In genomic region chr11:71787824-71788454, GRCh38 we compare ENCODE assay signal across 10 cellular contexts. TPM values are rescaled to one million over a fixed set of nuclear protein-coding genes. Genes with fewer than 3 reads are reported as not detected.
DNase-seq lines count a peak whose midpoint lies in the region; ATAC-seq, FAIRE-seq and TF ChIP-seq lines count a peak whose summit lies in the region.
"Not testable (repeated sequence)": the region's sequence is repeated elsewhere in the genome, so short reads cannot be mapped to it uniquely, and the experiment has no call there.
"Had no signal": no experiment of that assay in that cellular context is flagged by ENCODE, and none has a peak within 500 bp of the region (broad histone marks: within the 10 kb centered on the region; RNA-seq: fewer than 3 reads in every experiment).

No MANE protein-coding gene starts in this region.

- 1% methylated on average over 13 of the region's 19 CpGs for WGBS in prostate gland

- H3K9ac ChIP-seq in SK-N-MC (ENCODE audit: insufficient read length) (peak overlapping the region; percentile 86), keratinocyte (ENCODE audit: control insufficient read depth, extremely low read depth, insufficient read depth, low read length) (peak overlapping the region; percentile 94)

- not testable (repeated sequence) for H3K4me1 ChIP-seq in keratinocyte (ENCODE audit: control insufficient read depth, extremely low read depth, insufficient read depth, low read length); prostate gland (replicated peaks)

- H3K4me3 ChIP-seq in NB4 (ENCODE audit: low read depth, low read length) (peak overlapping the region; percentile 63), SK-N-MC (peak overlapping the region; percentile 84), keratinocyte (ENCODE audit: control insufficient read depth in 2 of 3, extremely low read depth in 1 of 3, insufficient read depth in 2 of 3, low read depth in 1 of 3, low read length in 3 of 3) (peak overlapping the region; percentile 76 to 83 (median 80)), prostate gland (peak overlapping the region; percentile 38 to 62)

- not testable (repeated sequence) for H3K27ac ChIP-seq in SK-N-MC
- peak overlapping the region; percentile 94 for H3K27ac ChIP-seq in keratinocyte (ENCODE audit: control insufficient read depth, insufficient read depth, low read length)
- peak overlapping the region in 1 of 2 donors; percentile 92 for H3K27ac ChIP-seq in prostate gland

- TF ChIP-seq POLR2A in NB4 (IDR thresholded peaks at IDR 0.05; ENCODE audit: extremely low read depth, insufficient read length); prostate gland (IDR thresholded peaks at IDR 0.05): not testable (repeated sequence)

- H3K9me1 ChIP-seq in keratinocyte (ENCODE audit: control insufficient read depth, extremely low read depth, insufficient read depth, low read length) = not testable (repeated sequence)

- peak overlapping the region; percentile 67 for H3K4me2 ChIP-seq in keratinocyte (ENCODE audit: control insufficient read depth, extremely low read depth, insufficient read depth, low read depth, low read length)

- H2AFZ ChIP-seq in keratinocyte (ENCODE audit: control insufficient read depth, low read length) = peak overlapping the region; percentile 61

- H3K79me2 ChIP-seq in keratinocyte (ENCODE audit: control insufficient read depth, insufficient read depth, low read length) = not testable (repeated sequence)

- not testable (repeated sequence) for H3K36me3 ChIP-seq in SK-N-MC (ENCODE audit: insufficient read depth, low read length); keratinocyte (ENCODE audit: control insufficient read depth in 2 of 2, extremely low read depth in 1 of 2, insufficient read depth in 2 of 2, low read length in 2 of 2); prostate gland

- not testable (repeated sequence) for H3K27me3 Mint-ChIP-seq in effector memory CD8-positive, alpha-beta T cell; type B pancreatic cell

- peak overlapping the region; percentile 91 to 92 for H3K4me3 Mint-ChIP-seq in effector memory CD8-positive, alpha-beta T cell
- H3K4me3 Mint-ChIP-seq in type B pancreatic cell = peak overlapping the region; percentile 99

- not testable (repeated sequence) for TF ChIP-seq CTCF in NB4 (IDR thresholded peaks at IDR 0.05; ENCODE audit: low read depth, low read length); keratinocyte (optimal IDR thresholded peaks at IDR 0.05 in 1 of 3, IDR thresholded peaks at IDR 0.05 in 1 of 3, conservative IDR thresholded peaks at IDR 0.05 in 1 of 3; ENCODE audit: extremely low read depth in 1 of 3, insufficient read depth in 2 of 3, low read length in 3 of 3); prostate gland (IDR thresholded peaks at IDR 0.05); type B pancreatic cell (conservative IDR thresholded peaks at IDR 0.05)

- intact Hi-C loops in prostate gland (cut with DNase I) = not testable (repeated sequence)

- H3K27ac Mint-ChIP-seq in effector memory CD8-positive, alpha-beta T cell = peak overlapping the region; percentile 91 to 94
- H3K27ac Mint-ChIP-seq in type B pancreatic cell = peak overlapping the region; percentile 92

- DNase-seq in EL (peak; percentile 79), NB4 (ENCODE audit: low read depth) (peak; percentile 63), type B pancreatic cell (ENCODE audit: extremely low spot score, unreplicated experiment) (peak; percentile 63)
- not testable (repeated sequence) for DNase-seq in SK-N-MC (ENCODE audit: low read depth, low spot score); keratinocyte (ENCODE audit: low read depth, low spot score); prostate gland (ENCODE audit: low spot score)
- peak; percentile 9 for DNase-seq in activated gamma-delta T cell treated with anti-CD3 and anti-CD28 coated beads, Interleukin-2, amount 50 U/mL, for 16 hours (ENCODE audit: low read depth)
- peak; percentile 15 to 32 (median 21) for DNase-seq in effector memory CD8-positive, alpha-beta T cell

- dilution Hi-C loops in keratinocyte (cut with MboI; ENCODE audit: extremely low pct_ligation_motif_present, low sequenced_read_pairs) = not testable (repeated sequence)

- not testable (repeated sequence) for H3K27me3 ChIP-seq in keratinocyte (ENCODE audit: control insufficient read depth, extremely low read depth, insufficient read depth, low read length); prostate gland (replicated peaks; ENCODE audit: insufficient read depth)

- H3K9me3 Mint-ChIP-seq in effector memory CD8-positive, alpha-beta T cell; type B pancreatic cell: not testable (repeated sequence)

- not testable (repeated sequence) for FAIRE-seq in keratinocyte (lab: Jason Lieb, UNC)

- H3K9me3 ChIP-seq in SK-N-MC (ENCODE audit: low read depth, low read length); keratinocyte (ENCODE audit: control insufficient read depth, low read depth, low read length); prostate gland: not testable (repeated sequence)

- not testable (repeated sequence) for ATAC-seq in effector memory CD8-positive, alpha-beta T cell (replicated peaks)

- H4K20me1 ChIP-seq in keratinocyte (ENCODE audit: control insufficient read depth, extremely low read depth, insufficient read depth, low read length) = not testable (repeated sequence)

- H3K36me3 Mint-ChIP-seq in effector memory CD8-positive, alpha-beta T cell (ENCODE audit: insufficient read depth); type B pancreatic cell: not testable (repeated sequence)

- H3K4me1 Mint-ChIP-seq in effector memory CD8-positive, alpha-beta T cell (ENCODE audit: low read depth in 2 of 2) = peaks cover 3 to 12% of the 10 kb centered on the region in 2 donors
- peaks cover 16% of the 10 kb centered on the region for H3K4me1 Mint-ChIP-seq in type B pancreatic cell (ENCODE audit: unreplicated experiment)

RNA-seq across cellular contexts. Expression of gene DEFB108B, which starts 45.1 kb away (rescaled TPM):
- not detected in 3 replicates for polyA plus RNA-seq in keratinocyte
- not detected for polyA plus RNA-seq in keratinocyte (2011; ENCODE audit: low read depth)
- not detected in 2 replicates for polyA plus RNA-seq in keratinocyte (2011; cell fraction: cytosol; rRNA removed)
- not detected in 2 replicates for polyA plus RNA-seq in keratinocyte (2011; cell fraction: nucleus; rRNA removed)
- not detected in 2 replicates for polyA plus RNA-seq in keratinocyte (2012; ENCODE audit: low replicate concordance)
- not detected in 3 replicates for polyA minus RNA-seq in keratinocyte
- not detected for polyA minus RNA-seq in keratinocyte (2011; cell fraction: cytosol; rRNA and poly(A)+ RNA removed)
- not detected in 2 replicates for polyA minus RNA-seq in keratinocyte (2011; cell fraction: nucleus; rRNA and poly(A)+ RNA removed)
- total RNA-seq in prostate gland (not detected), type B pancreatic cell (ENCODE audit: low replicate concordance) (not detected in 2 replicates)
- total RNA-seq: cerebellum, omental fat pad had no signal
